In the genomic region with DNA sequence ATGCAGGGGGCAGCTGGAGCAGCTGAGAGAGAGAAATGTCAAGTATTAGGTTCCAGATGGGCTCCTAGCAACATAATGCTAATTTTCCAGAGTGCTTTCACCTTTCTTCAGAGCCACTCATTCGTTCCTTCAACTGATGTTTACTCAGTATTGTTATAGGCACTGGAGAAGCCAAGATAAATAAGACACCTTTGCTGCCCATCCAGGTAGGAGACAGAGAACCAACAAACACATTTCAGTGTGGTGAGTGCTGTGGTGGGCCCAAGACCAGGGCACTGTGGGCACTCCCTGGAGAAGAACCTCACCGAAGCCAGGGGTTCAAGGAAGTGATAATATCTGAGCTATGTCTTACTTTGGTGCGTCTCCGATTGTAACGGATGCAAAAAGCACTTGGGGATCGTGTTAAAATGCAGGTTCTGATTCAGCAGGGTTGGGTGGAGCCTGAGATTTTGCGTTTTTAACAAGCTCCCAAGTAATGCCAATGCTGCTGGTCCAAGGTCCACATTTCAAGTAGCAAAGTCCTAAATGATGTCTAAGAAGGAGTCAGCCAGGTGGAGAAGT, we compare ENCODE assay signal across 8 cellular contexts. TPM values are rescaled to one million over a fixed set of nuclear protein-coding genes. Genes with fewer than 3 reads are reported as not detected.
DNase-seq lines count a peak whose midpoint lies in the region; ATAC-seq and TF ChIP-seq lines count a peak whose summit lies in the region.

No MANE protein-coding gene starts in this region.

- H3K4me3 ChIP-seq in colonic mucosa: no peak overlapping the region
- peak overlapping the region in 1 of 8 donors; percentile 54 for H3K4me3 ChIP-seq in spleen

- H3K4me1 ChIP-seq in colonic mucosa: peaks cover 20% of the 10 kb centered on the region
- peaks cover 16 to 92% (median 45%) of the 10 kb centered on the region in 6 donors for H3K4me1 ChIP-seq in spleen

- no peak for TF ChIP-seq POLR2A in spleen (IDR thresholded peaks at IDR 0.05)

- ATAC-seq in GM21381 (IDR thresholded peaks at IDR 0.05; ENCODE audit: unreplicated experiment): no peak

- peak overlapping the region in 1 of 2 donors; percentile 54 for H3K9ac ChIP-seq in colonic mucosa (ENCODE audit: low read depth in 2 of 2, low read length in 2 of 2)

- H3K27me3 ChIP-seq in colonic mucosa (no peaks in the 10 kb centered on the region), spleen (replicated peaks in 1 of 7) (no peaks in the 10 kb centered on the region)

- H3K9me3 ChIP-seq in colonic mucosa: no peaks in the 10 kb centered on the region
- no peaks in the 10 kb centered on the region for H3K9me3 ChIP-seq in spleen

- peak; percentile 15 for DNase-seq in NCI-H82 (lab: John Stamatoyannopoulos, UW)
- DNase-seq in NCI-H82 treated with DMSO at 0.1 percent for 48 hours (lab: John Stamatoyannopoulos, UW; ENCODE audit: unreplicated experiment): no peak
- peak; percentile 94 for DNase-seq in NCI-H69 (lab: John Stamatoyannopoulos, UW)
- DNase-seq in colonic mucosa: peak; percentile 29
- no peak for DNase-seq in spleen
- DNase-seq in putamen (ENCODE audit: low spot score): no peak
- no peak for DNase-seq in SW 1271 (lab: John Stamatoyannopoulos, UW)

- 43 to 63% (median 59%) methylated on average over 7 of the region's 7 CpGs for WGBS in spleen, 5 donors

- intact Hi-C loops in colonic mucosa (cut with DNase I) (no loop called here), spleen (cut with DNase I; ENCODE audit: low total_unique reads) (no loop called here)

- no peaks in the 10 kb centered on the region for H3K36me3 ChIP-seq in colonic mucosa
- no peaks in the 10 kb centered on the region for H3K36me3 ChIP-seq in spleen

- TF ChIP-seq CTCF in colonic mucosa (IDR thresholded peaks at IDR 0.05) (no peak), spleen (IDR thresholded peaks at IDR 0.05 in 8 of 11, conservative IDR thresholded peaks at IDR 0.05 in 3 of 11) (no peak)

- H3K27ac ChIP-seq in colonic mucosa: peak overlapping the region; percentile 32
- H3K27ac ChIP-seq in spleen: peak overlapping the region; percentile 78 to 92 (median 90)

RNA-seq across cellular contexts. Expression of gene PLCL2, which starts 42.0 kb away (rescaled TPM):
- total RNA-seq in colonic mucosa: 10 to 100 TPM; 12.3 to 15.0 TPM
- 10 to 100 TPM; 41.0 to 60.4 (median 48.0) TPM for total RNA-seq in spleen
- 1 to 10 TPM; 6.9 to 9.6 (median 7.3) TPM for polyA plus RNA-seq in spleen

Comparison
In these comparisons a context has a peak if more than half of its experiments do, and no peak if none do; other contexts are left out.
1. DNase-seq: peak in NCI-H82 (single experiment), NCI-H69 (single experiment) and colonic mucosa (single experiment); none in NCI-H82 treated with DMSO at 0.1 percent for 48 hours (single experiment), spleen (single experiment), putamen (single experiment) and SW 1271 (0 of 2).